16 cellular contexts compared by ENCODE assay signal in genomic region chr3:120470870-120471269, GRCh38. TPM values are rescaled to one million over a fixed set of nuclear protein-coding genes. Genes with fewer than 3 reads are reported as not detected.
DNase-seq lines count a peak whose midpoint lies in the region; ATAC-seq and TF ChIP-seq lines count a peak whose summit lies in the region.
"Had no signal": no experiment of that assay in that cellular context is flagged by ENCODE, and none has a peak within 500 bp of the region (broad histone marks: within the 10 kb centered on the region; RNA-seq: fewer than 3 reads in every experiment).

No MANE protein-coding gene starts in this region.

- peak; percentile 72 for ATAC-seq in SK-N-SH treated with all-trans-retinoic acid at 6 μM for 48 hours
- ATAC-seq: T-helper 17 cell had no signal

- no peak overlapping the region for H3K4me3 ChIP-seq in left ventricle myocardium inferior
- H3K4me3 ChIP-seq: esophagus squamous epithelium had no signal

- peaks cover 19% of the 10 kb centered on the region for H3K9me3 Mint-ChIP-seq in progenitor cell of endocrine pancreas (ENCODE audit: low read depth)
- H3K9me3 Mint-ChIP-seq: activated CD4-positive, alpha-beta T cell treated with anti-CD3 and anti-CD28 coated beads, Interleukin-2, amount 10 ng/mL, durations not matched to agents 7 days and 5 days; neural crest cell had no signal

- DNase-seq in GM03348 (ENCODE audit: low spot score) (peak; percentile 33), left ventricle myocardium inferior (no peak), progenitor cell of endocrine pancreas (ENCODE audit: low spot score, unreplicated experiment) (no peak), D341Med (ENCODE audit: low spot score) (no peak), NCI-H345 treated with DMSO at 0.1 percent for 48 hours (lab: John Stamatoyannopoulos, UW; ENCODE audit: unreplicated experiment) (no peak), GDM1 (lab: John Stamatoyannopoulos, UW) (no peak), HT-29 (ENCODE audit: low spot score) (no peak)
- DNase-seq: activated CD4-positive, alpha-beta T cell treated with anti-CD3 and anti-CD28 coated beads, Interleukin-2, amount 10 ng/mL, durations not matched to agents 7 days and 5 days; BE2C; esophagus squamous epithelium; NCI-H2107; OCI-M1; stimulated activated CD4-positive, alpha-beta T cell treated with anti-CD3 and anti-CD28 coated beads, Interleukin-15, amount 100 ng/mL, for 24 hours; T-helper 17 cell had no signal

- H3K4me1 Mint-ChIP-seq in progenitor cell of endocrine pancreas (ENCODE audit: low read depth), result peaks cover 34% of the 10 kb centered on the region
- H3K4me1 Mint-ChIP-seq: activated CD4-positive, alpha-beta T cell treated with anti-CD3 and anti-CD28 coated beads, Interleukin-2, amount 10 ng/mL, durations not matched to agents 7 days and 5 days; neural crest cell; T-helper 17 cell had no signal

- no peaks in the 10 kb centered on the region for H3K36me3 ChIP-seq in left ventricle myocardium inferior
- H3K36me3 ChIP-seq: BE2C, esophagus squamous epithelium had no signal

- intact Hi-C loops in left ventricle myocardium inferior (cut with micrococcal nuclease), result no loop called here

- H3K4me1 ChIP-seq in left ventricle myocardium inferior, result peaks cover 26% of the 10 kb centered on the region
- H3K4me1 ChIP-seq: BE2C had no signal

- H3K27ac ChIP-seq in left ventricle myocardium inferior (replicated peaks), result peak overlapping the region; percentile 74
- H3K27ac ChIP-seq: esophagus squamous epithelium had no signal

- H3K36me3 Mint-ChIP-seq in progenitor cell of endocrine pancreas (ENCODE audit: insufficient read depth), result peaks cover 1% of the 10 kb centered on the region

- H3K4me3 Mint-ChIP-seq in progenitor cell of endocrine pancreas (ENCODE audit: low read depth), result no peak overlapping the region
- H3K4me3 Mint-ChIP-seq: activated CD4-positive, alpha-beta T cell treated with anti-CD3 and anti-CD28 coated beads, Interleukin-2, amount 10 ng/mL, durations not matched to agents 7 days and 5 days; neural crest cell; T-helper 17 cell had no signal

- no peaks in the 10 kb centered on the region for H3K27me3 ChIP-seq in left ventricle myocardium inferior (ENCODE audit: low read depth)
- H3K27me3 ChIP-seq: BE2C, esophagus squamous epithelium had no signal

- TF ChIP-seq CTCF in left ventricle myocardium inferior (IDR thresholded peaks at IDR 0.05; ENCODE audit: borderline replicate concordance) (no peak), progenitor cell of endocrine pancreas (IDR thresholded peaks at IDR 0.05; ENCODE audit: unreplicated experiment) (no peak)

- H3K27me3 Mint-ChIP-seq in progenitor cell of endocrine pancreas, result no peaks in the 10 kb centered on the region

- H3K9me3 ChIP-seq in left ventricle myocardium inferior (replicated peaks), result no peaks in the 10 kb centered on the region
- H3K9me3 ChIP-seq: BE2C, esophagus squamous epithelium had no signal

- H3K27ac Mint-ChIP-seq in progenitor cell of endocrine pancreas, result peak overlapping the region; percentile 75
- H3K27ac Mint-ChIP-seq: activated CD4-positive, alpha-beta T cell treated with anti-CD3 and anti-CD28 coated beads, Interleukin-2, amount 10 ng/mL, durations not matched to agents 7 days and 5 days; T-helper 17 cell had no signal

TF ChIP-seq in SK-N-SH treated with all-trans-retinoic acid at 6 μM for 48 hours, 23 proteins besides CTCF, POLR2A, EP300 and RAD21:
- TF ChIP-seq, protein P1, sequence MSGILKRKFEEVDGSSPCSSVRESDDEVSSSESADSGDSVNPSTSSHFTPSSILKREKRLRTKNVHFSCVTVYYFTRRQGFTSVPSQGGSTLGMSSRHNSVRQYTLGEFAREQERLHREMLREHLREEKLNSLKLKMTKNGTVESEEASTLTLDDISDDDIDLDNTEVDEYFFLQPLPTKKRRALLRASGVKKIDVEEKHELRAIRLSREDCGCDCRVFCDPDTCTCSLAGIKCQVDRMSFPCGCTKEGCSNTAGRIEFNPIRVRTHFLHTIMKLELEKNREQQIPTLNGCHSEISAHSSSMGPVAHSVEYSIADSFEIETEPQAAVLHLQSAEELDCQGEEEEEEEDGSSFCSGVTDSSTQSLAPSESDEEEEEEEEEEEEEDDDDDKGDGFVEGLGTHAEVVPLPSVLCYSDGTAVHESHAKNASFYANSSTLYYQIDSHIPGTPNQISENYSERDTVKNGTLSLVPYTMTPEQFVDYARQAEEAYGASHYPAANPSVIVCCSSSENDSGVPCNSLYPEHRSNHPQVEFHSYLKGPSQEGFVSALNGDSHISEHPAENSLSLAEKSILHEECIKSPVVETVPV (CRISPR knock-in tag; IDR thresholded peaks at IDR 0.05), result no peak
- no peak for TF ChIP-seq PATZ1 (CRISPR knock-in tag; IDR thresholded peaks at IDR 0.05; ENCODE audit: borderline replicate concordance)
- TF ChIP-seq ISL1 (CRISPR knock-in tag; IDR thresholded peaks at IDR 0.05), result peak; percentile 47; the same call in 1 of the 2 replicates

RNA-seq across cellular contexts. Expression of gene FSTL1, which starts 20.1 kb away (rescaled TPM):
- total RNA-seq in left ventricle myocardium inferior (243 TPM), progenitor cell of endocrine pancreas (210 and 225 TPM in 2 replicates)
- 0.08 TPM in 1 of 2 replicates, not detected in the other for total RNA-seq in HT-29 (2014; rRNA removed; shearing (Covaris generic))

Comparison
In these comparisons a context has a peak if more than half of its experiments do, and no peak if none do; other contexts are left out.
1. RNA of gene FSTL1, which starts 20.1 kb away (total RNA-seq): 243 TPM in left ventricle myocardium inferior (single experiment) and 210 to 225 TPM in progenitor cell of endocrine pancreas; 0.08 TPM in HT-29; every median in the first group is over 100 times any median in the second.